ENCODE assay signal across 8 cellular contexts in the genomic region with DNA sequence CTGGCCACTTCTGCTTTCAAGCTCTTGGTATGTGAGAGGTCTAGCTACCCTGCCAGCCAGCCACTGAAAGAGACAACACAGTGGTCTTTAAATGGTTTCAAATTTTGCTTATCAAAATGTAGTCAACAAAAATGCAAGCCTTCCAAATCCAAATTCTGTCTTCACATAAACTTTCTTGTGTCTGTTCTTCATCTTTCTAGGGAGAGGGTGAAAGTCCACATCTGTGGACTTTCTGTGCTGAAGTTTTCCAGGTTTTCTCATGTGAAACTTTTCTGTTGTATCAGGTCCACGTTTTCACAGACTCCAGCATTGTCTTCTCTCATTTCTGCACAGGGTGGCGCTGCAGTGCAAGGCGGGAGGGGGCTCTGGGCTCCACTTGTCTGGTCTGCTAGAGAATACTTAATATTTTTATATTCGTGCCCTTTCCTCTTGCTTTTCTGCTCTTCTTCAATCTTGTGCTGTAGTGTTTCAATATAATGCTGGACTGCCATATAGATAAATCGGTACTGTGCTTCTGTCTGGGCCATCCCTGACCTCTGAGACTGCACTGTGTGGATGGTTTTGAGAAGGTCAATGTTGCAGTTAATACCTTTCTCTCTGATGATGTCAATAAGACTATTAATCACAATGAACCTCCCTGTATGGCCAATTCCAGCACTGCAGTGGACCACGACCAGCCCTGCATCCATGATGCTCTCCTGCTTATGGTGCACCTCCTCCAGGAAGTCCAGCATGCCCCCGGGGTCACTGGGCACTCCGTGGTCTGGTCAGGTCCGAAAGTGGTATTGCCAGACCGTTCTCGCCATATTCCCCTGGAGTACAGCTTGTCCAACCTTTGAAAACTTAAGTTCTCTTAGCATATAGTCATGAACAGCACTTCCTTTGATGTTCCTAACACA.
DNase-seq lines count a peak whose midpoint lies in the region; ATAC-seq and TF ChIP-seq lines count a peak whose summit lies in the region.

No MANE protein-coding gene starts in this region.

- peaks cover 49% of the 10 kb centered on the region for H3K4me1 Mint-ChIP-seq in activated B cell treated with CpG ODN at 0.5 μM for 24 hours

- peak overlapping the region; percentile 25 for H3K27ac Mint-ChIP-seq in activated B cell treated with CpG ODN at 0.5 μM for 24 hours

- POLR2A ChIA-PET in activated B cell treated with CpG ODN at 0.5 μM for 24 hours (lab: Charles Lee) = interaction anchor here (1.1 to 1.2 kb wide), 2 partner anchors 162 to 239 kb away, joined by 3 to 5 read pairs; a partner anchor contains a TSS

- H4K20me1 ChIP-seq in mammary epithelial cell (ENCODE audit: insufficient read depth, low read length) = no peaks in the 10 kb centered on the region

- in situ Hi-C loops in ACHN (cut with HindIII; ENCODE audit: low pct_ligation_motif_present, low pct_unique_long_range_greater_than_20kb, low sequenced_read_pairs) = no loop called here
- in situ Hi-C loops in mammary epithelial cell (cut with MboI; ENCODE audit: low sequenced_read_pairs in 2 of 2) = loop anchor here (5.0 to 25.0 kb wide), 2 partner anchors 162 to 407 kb away; a partner anchor contains a TSS

- dilution Hi-C loops in mammary epithelial cell (cut with HindIII; ENCODE audit: low sequenced_read_pairs) = no loop called here

- TF ChIP-seq CTCF in NB4 (IDR thresholded peaks at IDR 0.05; ENCODE audit: low read depth, low read length) = peak; percentile 89
- TF ChIP-seq CTCF in activated B cell treated with CpG ODN at 0.5 μM for 24 hours (IDR thresholded peaks at IDR 0.05) = peak; percentile 48
- TF ChIP-seq CTCF in mammary epithelial cell (conservative IDR thresholded peaks at IDR 0.05 in 1 of 2, IDR thresholded peaks at IDR 0.05 in 1 of 2; ENCODE audit: extremely low read depth in 1 of 2, insufficient read depth in 1 of 2, low read depth in 1 of 2, low read length in 2 of 2) = peak; percentile 86 to 88

- no peaks in the 10 kb centered on the region for H3K9me3 Mint-ChIP-seq in activated B cell treated with CpG ODN at 0.5 μM for 24 hours

- DNase-seq in ACHN (peak; percentile 53), NB4 (ENCODE audit: low read depth) (peak; percentile 81), activated B cell treated with CpG ODN at 0.5 μM for 24 hours (peak; percentile 54), mammary epithelial cell (peak; percentile 51), left kidney (ENCODE audit: low read depth, low spot score) (peak; percentile 79)
- peak; percentile 44 to 55 (median 45) for DNase-seq in stimulated activated CD4-positive, alpha-beta T cell treated with anti-CD3 and anti-CD28 coated beads, TNF-alpha, amount 100 ng/mL, for 4 hours (ENCODE audit: low read depth in 3 of 3)

- H3K9ac ChIP-seq in mammary epithelial cell (ENCODE audit: insufficient read depth, low read length) = no peak overlapping the region

- H3K9me3 ChIP-seq in mammary epithelial cell (replicated peaks; ENCODE audit: insufficient read depth, low read length) = no peaks in the 10 kb centered on the region

- H3K27ac ChIP-seq in mammary epithelial cell (ENCODE audit: insufficient read depth, low read depth, low read length) = no peak overlapping the region

- ATAC-seq in GM18868 (IDR thresholded peaks at IDR 0.05; ENCODE audit: unreplicated experiment) (peak; percentile 41), activated B cell treated with CpG ODN at 0.5 μM for 24 hours (ENCODE audit: low read depth) (peak; percentile 66), HG03565 (IDR thresholded peaks at IDR 0.05; ENCODE audit: unreplicated experiment) (no peak)

- no peaks in the 10 kb centered on the region for H3K36me3 ChIP-seq in mammary epithelial cell (ENCODE audit: insufficient read depth, low read length)

- peaks cover 7% of the 10 kb centered on the region for H3K4me1 ChIP-seq in mammary epithelial cell (ENCODE audit: insufficient read depth, low read length)

- no peak for TF ChIP-seq POLR2A in NB4 (IDR thresholded peaks at IDR 0.05; ENCODE audit: extremely low read depth, insufficient read length)

- no TSS peak for BruUV-seq in mammary epithelial cell (replicated peaks; lab: Mats Ljungman, UMichigan)

- no peaks in the 10 kb centered on the region for H3K27me3 ChIP-seq in mammary epithelial cell (ENCODE audit: insufficient read depth, low read length)

- no peaks in the 10 kb centered on the region for H3K36me3 Mint-ChIP-seq in activated B cell treated with CpG ODN at 0.5 μM for 24 hours (ENCODE audit: low read depth)

- CTCF ChIA-PET in activated B cell treated with CpG ODN at 0.5 μM for 24 hours (lab: Charles Lee) = interaction anchor here (0.7 to 3.8 kb wide), 18 partner anchors 40 to 302 kb away, joined by 3 to 33 read pairs (median 4); a partner anchor contains a TSS
- CTCF ChIA-PET in mammary epithelial cell (lab: Charles Lee; ENCODE audit: low non-redundant PET) = no interaction called here

- no peak overlapping the region for H3K4me3 Mint-ChIP-seq in activated B cell treated with CpG ODN at 0.5 μM for 24 hours

- WGBS in mammary epithelial cell (ENCODE audit: low coverage, missing lambda C conversion rate) = 40% methylated on average over 11 of the region's 11 CpGs

- no peak overlapping the region for H3K4me2 ChIP-seq in mammary epithelial cell (ENCODE audit: insufficient read depth, low read depth, low read length)

- no peaks in the 10 kb centered on the region for H3K27me3 Mint-ChIP-seq in activated B cell treated with CpG ODN at 0.5 μM for 24 hours

- intact Hi-C loops in activated B cell treated with CpG ODN at 0.5 μM for 24 hours (cut with micrococcal nuclease) (loop anchor here (1.0 kb wide), 4 partner anchors 44 to 404 kb away; no protein-coding TSS in a partner anchor), mammary epithelial cell (cut with micrococcal nuclease) (loop anchor here (1.0 to 2.0 kb wide), 5 partner anchors 95 to 403 kb away; no protein-coding TSS in a partner anchor)

- no peaks in the 10 kb centered on the region for H3K79me2 ChIP-seq in mammary epithelial cell (ENCODE audit: insufficient read depth, low read length)

- H2AFZ ChIP-seq in mammary epithelial cell (ENCODE audit: low read depth, low read length) = peak overlapping the region; percentile 8

- H3K4me3 ChIP-seq in NB4 (ENCODE audit: low read depth, low read length) (no peak overlapping the region), mammary epithelial cell (replicated peaks in 1 of 3; ENCODE audit: insufficient read depth in 1 of 3, low read depth in 2 of 3, low read length in 3 of 3) (no peak overlapping the region)
